25 cellular contexts compared by ENCODE assay signal in genomic region chr5:76980518-76981144, GRCh38. TPM values are rescaled to one million over a fixed set of nuclear protein-coding genes. Genes with fewer than 3 reads are reported as not detected.
DNase-seq lines count a peak whose midpoint lies in the region; ATAC-seq, FAIRE-seq and TF ChIP-seq lines count a peak whose summit lies in the region.
"Had no signal": no experiment of that assay in that cellular context is flagged by ENCODE, and none has a peak within 500 bp of the region (broad histone marks: within the 10 kb centered on the region; RNA-seq: fewer than 3 reads in every experiment).

No MANE protein-coding gene starts in this region.

- H4K20me1 ChIP-seq in endothelial cell of umbilical vein (replicated peaks; ENCODE audit: control insufficient read depth, extremely low read depth, insufficient read depth, low read length) (no peaks in the 10 kb centered on the region), HepG2 (ENCODE audit: insufficient read depth, low read length) (no peaks in the 10 kb centered on the region)

- in situ Hi-C loops in HepG2 (cut with HindIII; ENCODE audit: extremely low pct_ligation_motif_present, low pct_unique_long_range_greater_than_20kb), result no loop called here

- H3K4me3 ChIP-seq in endothelial cell of umbilical vein (replicated peaks in 1 of 3; ENCODE audit: insufficient read depth in 1 of 3, low read depth in 1 of 3, low read length in 3 of 3) (no peak overlapping the region), HepG2 (replicated peaks in 1 of 3; ENCODE audit: insufficient read depth in 1 of 3, low read depth in 2 of 3, low read length in 3 of 3) (no peak overlapping the region), small intestine (ENCODE audit: low read depth in 1 of 2, low read length in 2 of 2) (no peak overlapping the region), breast epithelium (no peak overlapping the region)
- H3K4me3 ChIP-seq: A549, GM23248 had no signal

- CTCF ChIA-PET in endothelial cell of umbilical vein (lab: Charles Lee), result no interaction called here
- CTCF ChIA-PET in HepG2 (lab: Yijun Ruan, JAX; ENCODE audit: low intra/inter-chr PET ratio, low total read pairs), result no interaction called here

- no peaks in the 10 kb centered on the region for H3K9me1 ChIP-seq in endothelial cell of umbilical vein (replicated peaks; ENCODE audit: control insufficient read depth, extremely low read depth, insufficient read depth, low read length)

- H3K9ac ChIP-seq in endothelial cell of umbilical vein (replicated peaks; ENCODE audit: extremely low read depth, insufficient read depth, low read length) (no peak overlapping the region), HepG2 (ENCODE audit: insufficient read depth, low read depth, low read length) (no peak overlapping the region)
- H3K9ac ChIP-seq: GM23248 had no signal

- no TSS peak for BruUV-seq in endothelial cell of umbilical vein (replicated peaks; lab: Mats Ljungman, UMichigan)
- BruUV-seq in HepG2 (replicated peaks; lab: Mats Ljungman, UMichigan), result no TSS peak

- H2AFZ ChIP-seq in endothelial cell of umbilical vein (ENCODE audit: low read depth, low read length) (no peak overlapping the region), HepG2 (ENCODE audit: low read length) (no peak overlapping the region)
- H2AFZ ChIP-seq: GM23248 had no signal

- H3K36me3 ChIP-seq in endothelial cell of umbilical vein (ENCODE audit: control insufficient read depth in 2 of 2, extremely low read depth in 1 of 2, insufficient read depth in 2 of 2, low read length in 2 of 2), result no peaks in the 10 kb centered on the region
- H3K36me3 ChIP-seq in HepG2 (replicated peaks in 1 of 2; ENCODE audit: control insufficient read depth in 1 of 2, insufficient read depth in 2 of 2, low read length in 2 of 2), result no peaks in the 10 kb centered on the region
- H3K36me3 ChIP-seq in small intestine (ENCODE audit: control insufficient read depth in 2 of 2, insufficient read depth in 2 of 2, low read length in 2 of 2), result no peaks in the 10 kb centered on the region
- no peaks in the 10 kb centered on the region for H3K36me3 ChIP-seq in breast epithelium

- TF ChIP-seq POLR2A in endothelial cell of umbilical vein (IDR thresholded peaks at IDR 0.05; ENCODE audit: low read depth, low read length) (no peak), HepG2 (IDR thresholded peaks at IDR 0.05; ENCODE audit: insufficient read depth in 1 of 2, low read depth in 2 of 2, low read length in 2 of 2) (no peak), breast epithelium (IDR thresholded peaks at IDR 0.05) (no peak)

- 31% methylated on average over 8 of the region's 8 CpGs for WGBS in HepG2 (ENCODE audit: low lambda C conversion rate)
- 68 to 81% (median 77%) methylated on average over 8 of the region's 8 CpGs for WGBS in small intestine, 3 donors

- intact Hi-C loops in endothelial cell of umbilical vein (cut with micrococcal nuclease), result no loop called here
- intact Hi-C loops in HepG2 (cut with micrococcal nuclease; ENCODE audit: unreplicated experiment), result no loop called here
- intact Hi-C loops in breast epithelium (cut with DNase I; ENCODE audit: low total_unique reads), result no loop called here

- TF ChIP-seq RAD21 in HepG2 (CRISPR knock-in tag; IDR thresholded peaks at IDR 0.05), result no peak

- dilution Hi-C loops in endothelial cell of umbilical vein (cut with MboI; ENCODE audit: extremely low pct_ligation_motif_present, low sequenced_read_pairs), result no loop called here

- no peak overlapping the region for H3K4me2 ChIP-seq in endothelial cell of umbilical vein (ENCODE audit: insufficient read depth, low read length)
- H3K4me2 ChIP-seq in HepG2 (ENCODE audit: low read depth, low read length), result no peak overlapping the region
- H3K4me2 ChIP-seq: A549 had no signal

- H3K27me3 ChIP-seq in endothelial cell of umbilical vein (ENCODE audit: control insufficient read depth in 2 of 2, insufficient read depth in 2 of 2, low read length in 2 of 2), result peaks cover 0 to 3% of the 10 kb centered on the region in 2 experiments
- no peaks in the 10 kb centered on the region for H3K27me3 ChIP-seq in HepG2 (ENCODE audit: control insufficient read depth in 1 of 2, insufficient read depth in 2 of 2, low read length in 2 of 2)
- no peaks in the 10 kb centered on the region for H3K27me3 ChIP-seq in small intestine (ENCODE audit: control insufficient read depth in 2 of 2, insufficient read depth in 2 of 2, low read length in 2 of 2)
- H3K27me3 ChIP-seq in breast epithelium, result no peaks in the 10 kb centered on the region

- TF ChIP-seq EP300 in HepG2 (IDR thresholded peaks at IDR 0.05; ENCODE audit: low read depth in 2 of 2, low read length in 2 of 2), result no peak
- no peak for TF ChIP-seq EP300 in HepG2 (CRISPR knock-in tag; IDR thresholded peaks at IDR 0.05; ENCODE audit: borderline replicate concordance)

- no peak for ATAC-seq in HepG2
- ATAC-seq: A549 had no signal

- H3K4me1 ChIP-seq in endothelial cell of umbilical vein (ENCODE audit: control insufficient read depth, extremely low read depth, insufficient read depth, low read length) (no peaks in the 10 kb centered on the region), HepG2 (ENCODE audit: insufficient read depth, low read length) (peaks cover 5% of the 10 kb centered on the region; the same call in 1 of the 2 replicates), small intestine (ENCODE audit: control insufficient read depth in 2 of 2, insufficient read depth in 1 of 2, low read depth in 1 of 2, low read length in 1 of 2) (no peaks in the 10 kb centered on the region), breast epithelium (no peaks in the 10 kb centered on the region)
- H3K4me1 ChIP-seq: A549 had no signal

- FAIRE-seq in endothelial cell of umbilical vein (lab: Jason Lieb, UNC), result peak; percentile 12
- FAIRE-seq in HepG2 (lab: Jason Lieb, UNC), result no peak
- no peak for FAIRE-seq in small intestine (lab: Jason Lieb, UNC)
- FAIRE-seq: GM12891, GM18507, H1 had no signal

- POLR2A ChIA-PET in endothelial cell of umbilical vein (lab: Charles Lee), result no interaction called here
- POLR2A ChIA-PET in HepG2 (lab: Yijun Ruan, JAX), result no interaction called here

- H3K27ac ChIP-seq in endothelial cell of umbilical vein (ENCODE audit: insufficient read depth, low read depth, low read length), result no peak overlapping the region
- H3K27ac ChIP-seq in HepG2 (ENCODE audit: extremely low read length, insufficient read depth, low read length), result no peak overlapping the region
- no peak overlapping the region for H3K27ac ChIP-seq in small intestine (ENCODE audit: low read depth in 1 of 2, low read length in 1 of 2)
- H3K27ac ChIP-seq in breast epithelium, result no peak overlapping the region
- H3K27ac ChIP-seq: A549, GM23248 had no signal

- H3K9me3 ChIP-seq in endothelial cell of umbilical vein (replicated peaks; ENCODE audit: control insufficient read depth, insufficient read depth, low read length) (no peaks in the 10 kb centered on the region), HepG2 (ENCODE audit: low read length) (no peaks in the 10 kb centered on the region), small intestine (ENCODE audit: control insufficient read depth, low read depth) (no peaks in the 10 kb centered on the region), breast epithelium (no peaks in the 10 kb centered on the region)
- H3K9me3 ChIP-seq: A549 had no signal

- no peaks in the 10 kb centered on the region for H3K79me2 ChIP-seq in endothelial cell of umbilical vein (ENCODE audit: control insufficient read depth, insufficient read depth, low read length)
- H3K79me2 ChIP-seq in HepG2 (ENCODE audit: insufficient read depth, low read length), result no peaks in the 10 kb centered on the region

- TF ChIP-seq CTCF in endothelial cell of umbilical vein (IDR thresholded peaks at IDR 0.05; ENCODE audit: extremely low read depth in 1 of 2, insufficient read depth in 1 of 2, low read depth in 1 of 2, low read length in 2 of 2), result no peak
- TF ChIP-seq CTCF in HepG2 (CRISPR knock-in tag; IDR thresholded peaks at IDR 0.05), result no peak
- TF ChIP-seq CTCF in breast epithelium (IDR thresholded peaks at IDR 0.05), result no peak

- DNase-seq in HuH-7 (ENCODE audit: low spot score), result peak; percentile 36
- DNase-seq in endothelial cell of umbilical vein (ENCODE audit: low read depth, low spot score), result no peak
- DNase-seq in HepG2 (ENCODE audit: low spot score), result no peak
- no peak for DNase-seq in small intestine
- no peak for DNase-seq in Ammon's horn (ENCODE audit: low spot score)
- no peak for DNase-seq in breast epithelium (ENCODE audit: low spot score in 2 of 2)
- no peak for DNase-seq in LoVo (ENCODE audit: low spot score)
- DNase-seq: 8988T; ACHN; AML-193; C1 segment of cervical spinal cord; Calu3; CD4-positive, alpha-beta memory T cell; COR-L47; DMS53; DMS79 treated with DMSO at 0.1 percent for 48 hours; GF-D8; GM23248; H7; HCEC 1CT had no signal

RNA-seq across cellular contexts. Expression of gene CRHBP, which starts 27.8 kb away (rescaled TPM):
- total RNA-seq in endothelial cell of umbilical vein (0.51 TPM in 1 of 2 replicates, not detected in the other), HepG2 (2016; rRNA removed; fragmentation: Illumina TruSeq; extraction: Trizol) (not detected in 2 replicates), breast epithelium (1 to 10 TPM in 2 of 3 donors, under 1 TPM in 1; 0.73 to 5.1 (median 2.3) TPM)
- polyA plus RNA-seq in endothelial cell of umbilical vein (0.08 and 0.27 TPM in 2 replicates), HepG2 (2011; rRNA removed) (not detected in 2 replicates), small intestine (1 to 10 TPM in 1 of 3 donors, under 1 TPM in 1, not detected in 1; 0.19 to 1.1 TPM)
- 0.04 and 0.09 TPM in 2 replicates for polyA plus RNA-seq in endothelial cell of umbilical vein (2011; cell fraction: cytosol; rRNA removed)
- 0.07 and 0.36 TPM in 2 replicates for polyA plus RNA-seq in endothelial cell of umbilical vein (2011; cell fraction: nucleus; rRNA removed)
- polyA plus RNA-seq in endothelial cell of umbilical vein (2012), result not detected in 2 replicates
- polyA minus RNA-seq in endothelial cell of umbilical vein, result not detected in 2 replicates
- polyA minus RNA-seq in endothelial cell of umbilical vein (2011; cell fraction: cytosol; rRNA and poly(A)+ RNA removed), result not detected
- not detected in 2 replicates for polyA minus RNA-seq in endothelial cell of umbilical vein (2011; cell fraction: nucleus; rRNA and poly(A)+ RNA removed)
- total RNA-seq in HepG2 (2016; cell fraction: cytosol; rRNA removed; fragmentation: Illumina TruSeq; extraction: Trizol; ENCODE audit: low read depth), result not detected in 2 replicates
- total RNA-seq in HepG2 (2016; cell fraction: insoluble cytoplasmic fraction; rRNA removed; fragmentation: Illumina TruSeq; extraction: Trizol), result not detected in 2 replicates
- total RNA-seq in HepG2 (2016; cell fraction: membrane; rRNA removed; fragmentation: Illumina TruSeq; extraction: Trizol), result not detected in 2 replicates
- total RNA-seq in HepG2 (2016; cell fraction: nucleus; rRNA removed; fragmentation: Illumina TruSeq; extraction: Trizol), result not detected in 2 replicates
- polyA plus RNA-seq in HepG2 (2011; cell fraction: cytosol; rRNA removed), result not detected in 2 replicates
- polyA plus RNA-seq in HepG2 (2011; cell fraction: nucleus; rRNA removed), result 0.26 TPM in 1 of 2 replicates, not detected in the other
- polyA plus RNA-seq in HepG2 (2012), result not detected in 2 replicates
- polyA plus RNA-seq in HepG2 (2016; cell fraction: cytosol; fragmentation: Illumina TruSeq; extraction: Trizol; ENCODE audit: low read depth), result not detected in 2 replicates
- polyA plus RNA-seq in HepG2 (2016; cell fraction: insoluble cytoplasmic fraction; fragmentation: Illumina TruSeq; extraction: Trizol; ENCODE audit: low read depth), result not detected in 2 replicates
- not detected in 2 replicates for polyA plus RNA-seq in HepG2 (2016; cell fraction: membrane; fragmentation: Illumina TruSeq; extraction: Trizol; ENCODE audit: low read depth)
- not detected in 2 replicates for polyA plus RNA-seq in HepG2 (2016; cell fraction: nucleus; fragmentation: Illumina TruSeq; extraction: Trizol; ENCODE audit: insufficient read depth, low read depth)
- not detected in 2 replicates for polyA minus RNA-seq in HepG2 (2011; rRNA and poly(A)+ RNA removed; ENCODE audit: low replicate concordance)
- not detected in 2 replicates for polyA minus RNA-seq in HepG2 (2011; cell fraction: cytosol; rRNA and poly(A)+ RNA removed)
- polyA minus RNA-seq in HepG2 (2011; cell fraction: nucleus; rRNA and poly(A)+ RNA removed), result 0.77 TPM in 1 of 2 replicates, not detected in the other
- total RNA-seq: Calu3; CD4-positive, alpha-beta memory T cell; GM23248; H1 had no signal
- polyA plus RNA-seq: A549; BJ; CD4-positive, alpha-beta memory T cell; GM23248 had no signal

RNA-seq across cellular contexts. Expression of gene AGGF1, which starts 49.6 kb away (rescaled TPM):
- 16.1 and 19.9 TPM in 2 replicates for total RNA-seq in endothelial cell of umbilical vein
- polyA plus RNA-seq in endothelial cell of umbilical vein, result 6.7 and 7.8 TPM in 2 replicates
- 6.2 and 7.3 TPM in 2 replicates for polyA plus RNA-seq in endothelial cell of umbilical vein (2011; cell fraction: cytosol; rRNA removed)
- 8.2 and 10.2 TPM in 2 replicates for polyA plus RNA-seq in endothelial cell of umbilical vein (2011; cell fraction: nucleus; rRNA removed)
- polyA plus RNA-seq in endothelial cell of umbilical vein (2012), result 8.4 and 10.9 TPM in 2 replicates
- polyA minus RNA-seq in endothelial cell of umbilical vein, result 5.9 and 6.0 TPM in 2 replicates
- 11.7 TPM for polyA minus RNA-seq in endothelial cell of umbilical vein (2011; cell fraction: cytosol; rRNA and poly(A)+ RNA removed)
- 12.8 and 13.1 TPM in 2 replicates for polyA minus RNA-seq in endothelial cell of umbilical vein (2011; cell fraction: nucleus; rRNA and poly(A)+ RNA removed)
- total RNA-seq in HepG2 (2016; rRNA removed; fragmentation: Illumina TruSeq; extraction: Trizol), result 15.5 and 20.2 TPM in 2 replicates
- 1.0 and 1.4 TPM in 2 replicates for total RNA-seq in HepG2 (2016; cell fraction: cytosol; rRNA removed; fragmentation: Illumina TruSeq; extraction: Trizol; ENCODE audit: low read depth)
- total RNA-seq in HepG2 (2016; cell fraction: insoluble cytoplasmic fraction; rRNA removed; fragmentation: Illumina TruSeq; extraction: Trizol), result 16.1 and 23.0 TPM in 2 replicates
- 7.4 TPM in 2 replicates for total RNA-seq in HepG2 (2016; cell fraction: membrane; rRNA removed; fragmentation: Illumina TruSeq; extraction: Trizol)
- 13.2 and 13.5 TPM in 2 replicates for total RNA-seq in HepG2 (2016; cell fraction: nucleus; rRNA removed; fragmentation: Illumina TruSeq; extraction: Trizol)
- 10.7 and 12.9 TPM in 2 replicates for polyA plus RNA-seq in HepG2 (2011; rRNA removed)
- 3.9 and 6.7 TPM in 2 replicates for polyA plus RNA-seq in HepG2 (2011; cell fraction: cytosol; rRNA removed)
- polyA plus RNA-seq in HepG2 (2011; cell fraction: nucleus; rRNA removed), result 7.2 and 8.0 TPM in 2 replicates
- polyA plus RNA-seq in HepG2 (2012), result 8.7 and 11.1 TPM in 2 replicates
- 0.70 and 0.80 TPM in 2 replicates for polyA plus RNA-seq in HepG2 (2016; cell fraction: cytosol; fragmentation: Illumina TruSeq; extraction: Trizol; ENCODE audit: low read depth)
- 19.1 and 20.5 TPM in 2 replicates for polyA plus RNA-seq in HepG2 (2016; cell fraction: insoluble cytoplasmic fraction; fragmentation: Illumina TruSeq; extraction: Trizol; ENCODE audit: low read depth)
- polyA plus RNA-seq in HepG2 (2016; cell fraction: membrane; fragmentation: Illumina TruSeq; extraction: Trizol; ENCODE audit: low read depth), result 3.2 TPM in 2 replicates
- 15.3 and 16.1 TPM in 2 replicates for polyA plus RNA-seq in HepG2 (2016; cell fraction: nucleus; fragmentation: Illumina TruSeq; extraction: Trizol; ENCODE audit: insufficient read depth, low read depth)
- polyA minus RNA-seq in HepG2 (2011; rRNA and poly(A)+ RNA removed; ENCODE audit: low replicate concordance), result 10.6 and 10.9 TPM in 2 replicates
- polyA minus RNA-seq in HepG2 (2011; cell fraction: cytosol; rRNA and poly(A)+ RNA removed), result 7.3 and 8.7 TPM in 2 replicates
- 15.2 and 18.8 TPM in 2 replicates for polyA minus RNA-seq in HepG2 (2011; cell fraction: nucleus; rRNA and poly(A)+ RNA removed)
- 10 to 100 TPM; 10.8 to 15.4 (median 13.8) TPM for polyA plus RNA-seq in small intestine
- total RNA-seq in breast epithelium, result 10 to 100 TPM; 19.3 to 25.6 (median 25.6) TPM
